9 cellular contexts compared by ENCODE assay signal in genomic region chrX:46180258-46180687, GRCh38.
DNase-seq lines count a peak whose midpoint lies in the region; ATAC-seq and TF ChIP-seq lines count a peak whose summit lies in the region.
"Had no signal": no experiment of that assay in that cellular context is flagged by ENCODE, and none has a peak within 500 bp of the region (broad histone marks: within the 10 kb centered on the region; RNA-seq: fewer than 3 reads in every experiment).

No MANE protein-coding gene starts in this region.

- no peaks in the 10 kb centered on the region for H3K27me3 Mint-ChIP-seq in endodermal cell (ENCODE audit: insufficient read depth)

- peaks cover 62% of the 10 kb centered on the region for H3K9me3 Mint-ChIP-seq in endodermal cell

- intact Hi-C loops in uterus (cut with DNase I; ENCODE audit: low total_unique reads) = no loop called here
- intact Hi-C loops in spleen (cut with DNase I; ENCODE audit: low total_unique reads) = no loop called here

- H3K27ac Mint-ChIP-seq in endodermal cell = peak overlapping the region; percentile 44

- DNase-seq in DMS53 treated with DMSO at 0.1 percent for 48 hours (lab: John Stamatoyannopoulos, UW; ENCODE audit: unreplicated experiment) = peak; percentile 37
- DNase-seq in DMS53 (lab: John Stamatoyannopoulos, UW) = no peak
- DNase-seq in NCI-H2171 (lab: John Stamatoyannopoulos, UW) = peak; percentile 1
- peak; percentile 64 for DNase-seq in endodermal cell
- DNase-seq in uterus = no peak
- no peak for DNase-seq in spleen
- no peak for DNase-seq in occipital lobe (lab: John Stamatoyannopoulos, UW)

- H3K27me3 ChIP-seq in endodermal cell (ENCODE audit: control insufficient read depth, insufficient read depth, low read length, poor library complexity, severe bottlenecking) = no peaks in the 10 kb centered on the region
- peaks cover 0 to 7% of the 10 kb centered on the region in 2 donors for H3K27me3 ChIP-seq in uterus
- H3K27me3 ChIP-seq in spleen (replicated peaks in 1 of 7) = peaks cover 0 to 14% (median 0%) of the 10 kb centered on the region in 7 donors

- H3K4me1 ChIP-seq in endodermal cell (ENCODE audit: control insufficient read depth, insufficient read depth, low read length) (no peaks in the 10 kb centered on the region), uterus (no peaks in the 10 kb centered on the region), spleen (no peaks in the 10 kb centered on the region)

- H3K27ac ChIP-seq in endodermal cell (ENCODE audit: low read depth, low read length) = no peak overlapping the region
- no peak overlapping the region for H3K27ac ChIP-seq in uterus
- H3K27ac ChIP-seq in spleen = no peak overlapping the region
- H3K27ac ChIP-seq: 22Rv1 had no signal

- no peak overlapping the region for H3K9ac ChIP-seq in endodermal cell (ENCODE audit: extremely low read depth, low read length, poor library complexity, severe bottlenecking)

- H3K36me3 ChIP-seq in endodermal cell (ENCODE audit: control insufficient read depth, insufficient read depth, low read length) = no peaks in the 10 kb centered on the region
- H3K36me3 ChIP-seq in uterus = no peaks in the 10 kb centered on the region
- H3K36me3 ChIP-seq in spleen = no peaks in the 10 kb centered on the region

- TF ChIP-seq POLR2A in uterus (IDR thresholded peaks at IDR 0.05) (no peak), spleen (IDR thresholded peaks at IDR 0.05) (no peak)

- peak; percentile 98 for ATAC-seq in HG02610 (IDR thresholded peaks at IDR 0.05; ENCODE audit: unreplicated experiment)

- H3K9me3 ChIP-seq in endodermal cell (ENCODE audit: control insufficient read depth, low read length) (peaks cover 3% of the 10 kb centered on the region), uterus (no peaks in the 10 kb centered on the region), spleen (peaks cover 0 to 6% (median 0%) of the 10 kb centered on the region in 8 donors)

- H3K4me1 Mint-ChIP-seq in endodermal cell = peaks cover 2% of the 10 kb centered on the region

- 93% methylated on average over 3 of the region's 3 CpGs; no CpG with 5 or more reads in 1 of the 2 experiments for WGBS in endodermal cell (ENCODE audit: insufficient coverage in 1 of 2, insufficient read length in 1 of 2), 2 experiments
- WGBS in spleen, 5 donors = 17 to 59% (median 31%) methylated on average over 3 of the region's 3 CpGs

- H3K4me3 Mint-ChIP-seq in endodermal cell = no peak overlapping the region

- H3K36me3 Mint-ChIP-seq in endodermal cell (ENCODE audit: low read depth) = no peaks in the 10 kb centered on the region

- no peak overlapping the region for H3K4me3 ChIP-seq in endodermal cell (ENCODE audit: low read length)
- no peak overlapping the region for H3K4me3 ChIP-seq in uterus
- no peak overlapping the region for H3K4me3 ChIP-seq in spleen

- TF ChIP-seq CTCF in endodermal cell (conservative IDR thresholded peaks at IDR 0.05) (no peak), uterus (IDR thresholded peaks at IDR 0.05) (no peak), spleen (IDR thresholded peaks at IDR 0.05 in 8 of 11, conservative IDR thresholded peaks at IDR 0.05 in 3 of 11) (no peak)

Comparison
In these comparisons a context has a peak if more than half of its experiments do, and no peak if none do; other contexts are left out.
1. DNase-seq: peak in DMS53 treated with DMSO at 0.1 percent for 48 hours (single experiment), NCI-H2171 (single experiment) and endodermal cell (single experiment); none in DMS53 (single experiment), uterus (0 of 2), spleen (single experiment) and occipital lobe (single experiment).